In the genomic region with DNA sequence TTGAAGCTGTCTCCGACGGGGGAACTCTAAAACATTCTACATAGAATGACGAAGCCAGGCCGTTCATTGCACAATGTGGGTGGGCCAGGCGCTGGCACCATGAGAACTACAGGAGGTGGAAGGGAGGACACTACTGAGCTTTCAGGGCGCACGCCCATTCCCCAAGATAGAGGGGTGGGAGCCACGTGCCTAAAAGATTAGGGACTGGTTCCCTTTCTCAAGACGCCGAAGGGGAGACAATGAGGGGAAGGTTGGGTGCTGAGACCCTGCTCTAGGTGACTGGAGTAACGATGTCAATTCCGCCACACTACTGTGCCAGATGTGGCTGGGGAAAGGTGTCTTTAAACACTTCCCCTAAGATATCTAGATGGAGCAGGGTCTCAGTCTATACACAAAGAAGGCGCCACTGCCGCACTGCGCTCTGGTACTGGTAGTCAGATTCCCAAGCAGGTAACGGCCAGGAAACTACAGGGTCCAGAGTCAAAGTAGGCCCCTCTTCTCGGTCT, we compare ENCODE assay signal across 8 cellular contexts. TPM values are rescaled to one million over a fixed set of nuclear protein-coding genes. Genes with fewer than 3 reads are reported as not detected.
DNase-seq lines count a peak whose midpoint lies in the region; ATAC-seq and TF ChIP-seq lines count a peak whose summit lies in the region.

No MANE protein-coding gene starts in this region.

- TF ChIP-seq CTCF in right atrium auricular region (IDR thresholded peaks at IDR 0.05) (no peak), sigmoid colon (IDR thresholded peaks at IDR 0.05) (no peak)

- peaks cover 0 to 49% of the 10 kb centered on the region in 2 donors for H3K4me1 ChIP-seq in right atrium auricular region
- peaks cover 0 to 56% (median 55%) of the 10 kb centered on the region in 4 donors for H3K4me1 ChIP-seq in sigmoid colon

- intact Hi-C loops in sigmoid colon (cut with DNase I): loop anchor here (1.0 to 10.0 kb wide), 2 partner anchors 41 to 298 kb away; a partner anchor contains a TSS

- H3K27ac Mint-ChIP-seq in activated naive CD8-positive, alpha-beta T cell treated with anti-CD3 and anti-CD28 coated beads for 36 hours: peak overlapping the region; percentile 100

- peak overlapping the region; percentile 98 for H3K4me3 Mint-ChIP-seq in activated naive CD8-positive, alpha-beta T cell treated with anti-CD3 and anti-CD28 coated beads for 36 hours

- no peak for TF ChIP-seq POLR2A in sigmoid colon (IDR thresholded peaks at IDR 0.05)

- H3K27me3 Mint-ChIP-seq in activated naive CD8-positive, alpha-beta T cell treated with anti-CD3 and anti-CD28 coated beads for 36 hours: no peaks in the 10 kb centered on the region

- TF ChIP-seq RAD21 in Ishikawa (IDR thresholded peaks at IDR 0.05; ENCODE audit: low read depth): no peak

- 0 to 1% methylated on average over 17 of the region's 17 CpGs for WGBS in sigmoid colon, 2 donors

- no peaks in the 10 kb centered on the region for H3K9me3 ChIP-seq in right atrium auricular region
- no peaks in the 10 kb centered on the region for H3K9me3 ChIP-seq in sigmoid colon

- DNase-seq in DMS53 (lab: John Stamatoyannopoulos, UW) (peak; percentile 53), DMS53 treated with DMSO at 0.1 percent for 48 hours (lab: John Stamatoyannopoulos, UW; ENCODE audit: unreplicated experiment) (no peak), right atrium auricular region (ENCODE audit: low spot score) (peak; percentile 80), sigmoid colon (peak; percentile 73), NCI-H774 (lab: John Stamatoyannopoulos, UW) (no peak)
- DNase-seq in activated naive CD8-positive, alpha-beta T cell treated with anti-CD3 and anti-CD28 coated beads for 36 hours: peak; percentile 10

- TF ChIP-seq EP300 in Ishikawa (IDR thresholded peaks at IDR 0.05; ENCODE audit: borderline replicate concordance): no peak
- no peak for TF ChIP-seq EP300 in sigmoid colon (IDR thresholded peaks at IDR 0.05)

- H3K36me3 ChIP-seq in right atrium auricular region (no peaks in the 10 kb centered on the region), sigmoid colon (no peaks in the 10 kb centered on the region)

- H3K27ac ChIP-seq in right atrium auricular region (peak overlapping the region; percentile 100), sigmoid colon (peak overlapping the region; percentile 97 to 100 (median 98))

- H3K4me3 ChIP-seq in right atrium auricular region: peak overlapping the region; percentile 94 to 100
- H3K4me3 ChIP-seq in sigmoid colon: peak overlapping the region; percentile 79 to 99 (median 88)

- no peaks in the 10 kb centered on the region for H3K9me3 Mint-ChIP-seq in activated naive CD8-positive, alpha-beta T cell treated with anti-CD3 and anti-CD28 coated beads for 36 hours

- H3K36me3 Mint-ChIP-seq in activated naive CD8-positive, alpha-beta T cell treated with anti-CD3 and anti-CD28 coated beads for 36 hours: peaks cover 38% of the 10 kb centered on the region

- ATAC-seq in HG02870 (IDR thresholded peaks at IDR 0.05; ENCODE audit: unreplicated experiment): no peak

- H3K27me3 ChIP-seq in right atrium auricular region (no peaks in the 10 kb centered on the region), sigmoid colon (no peaks in the 10 kb centered on the region)

- H3K4me1 Mint-ChIP-seq in activated naive CD8-positive, alpha-beta T cell treated with anti-CD3 and anti-CD28 coated beads for 36 hours: peaks cover 48% of the 10 kb centered on the region

TF ChIP-seq in Ishikawa, 13 proteins besides CTCF, POLR2A, EP300 and RAD21:
- TF ChIP-seq TEAD4 (IDR thresholded peaks at IDR 0.05): no peak
- TF ChIP-seq CEBPB (IDR thresholded peaks at IDR 0.05): peak; percentile 6; the same call in 1 of the 2 replicates
- TF ChIP-seq YY1 (IDR thresholded peaks at IDR 0.05; ENCODE audit: low read depth): no peak

RNA-seq across cellular contexts. Expression of a gene that starts 0.8 kb away (rescaled TPM):
- 100 to 1,000 TPM; 519 to 530 TPM for total RNA-seq in activated naive CD8-positive, alpha-beta T cell treated with anti-CD3 and anti-CD28 coated beads for 36 hours
- total RNA-seq in right atrium auricular region (1,000 to 10,000 TPM in 1 of 2 donors, 100 to 1,000 TPM in 1; 917 to 1,380 TPM), sigmoid colon (1,000 to 10,000 TPM; 1,738 to 2,762 (median 1,986) TPM)
- 100 to 1,000 TPM; 167 to 228 (median 186) TPM for polyA plus RNA-seq in sigmoid colon

RNA-seq across cellular contexts. Expression of a gene that starts 23.5 kb away (rescaled TPM):
- total RNA-seq in activated naive CD8-positive, alpha-beta T cell treated with anti-CD3 and anti-CD28 coated beads for 36 hours: 10 to 100 TPM; 73.3 to 74.9 TPM
- total RNA-seq in right atrium auricular region (10 to 100 TPM; 24.8 to 26.9 TPM), sigmoid colon (10 to 100 TPM; 20.0 to 36.0 (median 26.4) TPM)
- 10 to 100 TPM; 10.2 to 22.2 (median 19.3) TPM for polyA plus RNA-seq in sigmoid colon

RNA-seq across cellular contexts. Expression of a gene that starts 40.4 kb away (rescaled TPM):
- 10 to 100 TPM; 67.7 to 69.4 TPM for total RNA-seq in activated naive CD8-positive, alpha-beta T cell treated with anti-CD3 and anti-CD28 coated beads for 36 hours
- total RNA-seq in right atrium auricular region (10 to 100 TPM in 1 of 2 donors, 1 to 10 TPM in 1; 7.3 to 11.9 TPM), sigmoid colon (10 to 100 TPM; 13.0 to 16.1 (median 15.7) TPM)
- polyA plus RNA-seq in sigmoid colon: 10 to 100 TPM; 25.5 to 55.5 (median 44.4) TPM

Comparison
In these comparisons a context has a peak if more than half of its experiments do, and no peak if none do; other contexts are left out.
1. DNase-seq: peak in DMS53 (single experiment), activated naive CD8-positive, alpha-beta T cell treated with anti-CD3 and anti-CD28 coated beads for 36 hours (single experiment), right atrium auricular region (single experiment) and sigmoid colon (single experiment); none in DMS53 treated with DMSO at 0.1 percent for 48 hours (single experiment) and NCI-H774 (single experiment).
2. RNA of a gene that starts 40.4 kb away (total RNA-seq): 67.7 to 69.4 TPM in activated naive CD8-positive, alpha-beta T cell treated with anti-CD3 and anti-CD28 coated beads for 36 hours; 13.0 to 16.1 TPM in sigmoid colon and 7.3 to 11.9 TPM in right atrium auricular region; every median in the first group is over 4 times any median in the second.